Comparison of ENCODE assay signal across 17 cellular contexts in genomic region chrX:140274761-140275525, GRCh38.
A peak's percentile ranks its signal among the peaks of the same experiment; 100 is the strongest.
DNase-seq lines count a peak whose midpoint lies in the region; ATAC-seq, FAIRE-seq and TF ChIP-seq lines count a peak whose summit lies in the region.
"Had no signal": no experiment of that assay in that cellular context is flagged by ENCODE, and none has a peak within 500 bp of the region (broad histone marks: within the 10 kb centered on the region; RNA-seq: fewer than 3 reads in every experiment).

No MANE protein-coding gene starts in this region.

- H3K27me3 ChIP-seq in pancreas, result no peaks in the 10 kb centered on the region
- H3K27me3 ChIP-seq: body of pancreas had no signal

- WGBS in pancreas, 2 donors, result 22 to 24% methylated on average over 3 of the region's 3 CpGs

- FAIRE-seq in pancreas (lab: Jason Lieb, UNC), result no peak
- FAIRE-seq: endothelial cell of umbilical vein, kidney had no signal

- no peak overlapping the region for H3K27ac ChIP-seq in pancreas
- H3K27ac ChIP-seq: body of pancreas had no signal

- H3K9me3 ChIP-seq in pancreas, result no peaks in the 10 kb centered on the region
- H3K9me3 ChIP-seq: body of pancreas had no signal

- H3K4me1 ChIP-seq in pancreas, result no peaks in the 10 kb centered on the region
- H3K4me1 ChIP-seq: body of pancreas had no signal

- no peak for TF ChIP-seq CTCF in pancreas (IDR thresholded peaks at IDR 0.05)

- intact Hi-C loops in pancreas (cut with DNase I), result no loop called here

- no peaks in the 10 kb centered on the region for H3K36me3 ChIP-seq in pancreas

- H3K4me3 ChIP-seq in pancreas, result no peak overlapping the region
- H3K4me3 ChIP-seq: body of pancreas had no signal

- DNase-seq in A172 (ENCODE audit: low spot score) (peak; percentile 0), HS-5 (ENCODE audit: low read depth) (peak; percentile 66), amniotic epithelial cell (ENCODE audit: low read depth) (peak; percentile 52), iPS DF 19.7 (ENCODE audit: low read depth, low spot score) (peak; percentile 40), NCI-H526 treated with DMSO at 0.1 percent for 48 hours (lab: John Stamatoyannopoulos, UW) (no peak), pancreas (no peak)
- no peak for DNase-seq in stimulated activated CD4-positive, alpha-beta T cell treated with anti-CD3 and anti-CD28 coated beads, Interleukin-15, amount 100 ng/mL, for 24 hours
- DNase-seq: 8988T; activated CD4-positive, CD25-positive, alpha-beta regulatory T cell; activated T-cell treated with anti-CD3 and anti-CD28 coated beads, Interleukin-2, amount 50 U/mL, for 4 hours; body of pancreas; kidney; NCI-H1092; NCI-H69; stimulated activated CD4-positive, alpha-beta T cell treated with anti-CD3 and anti-CD28 coated beads, Interleukin-12 subunit alpha, Interleukin-12 subunit beta, amount 100 ng/mL, for 4 hours had no signal

- ATAC-seq in pancreas, result no peak
- no peak for ATAC-seq in GM21447 (IDR thresholded peaks at IDR 0.05; ENCODE audit: unreplicated experiment)
- ATAC-seq: activated T-cell treated with anti-CD3 and anti-CD28 coated beads, Interleukin-2, amount 50 U/mL, for 4 hours; body of pancreas had no signal

Comparison
In these comparisons a context has a peak if more than half of its experiments do, and no peak if none do; other contexts are left out.
1. DNase-seq: peak in A172 (single experiment), HS-5 (single experiment), amniotic epithelial cell (single experiment) and iPS DF 19.7 (single experiment); none in stimulated activated CD4-positive, alpha-beta T cell treated with anti-CD3 and anti-CD28 coated beads, Interleukin-15, amount 100 ng/mL, for 24 hours (single experiment), NCI-H526 treated with DMSO at 0.1 percent for 48 hours (single experiment) and pancreas (0 of 6).